8 cellular contexts compared by ENCODE assay signal in the genomic region with DNA sequence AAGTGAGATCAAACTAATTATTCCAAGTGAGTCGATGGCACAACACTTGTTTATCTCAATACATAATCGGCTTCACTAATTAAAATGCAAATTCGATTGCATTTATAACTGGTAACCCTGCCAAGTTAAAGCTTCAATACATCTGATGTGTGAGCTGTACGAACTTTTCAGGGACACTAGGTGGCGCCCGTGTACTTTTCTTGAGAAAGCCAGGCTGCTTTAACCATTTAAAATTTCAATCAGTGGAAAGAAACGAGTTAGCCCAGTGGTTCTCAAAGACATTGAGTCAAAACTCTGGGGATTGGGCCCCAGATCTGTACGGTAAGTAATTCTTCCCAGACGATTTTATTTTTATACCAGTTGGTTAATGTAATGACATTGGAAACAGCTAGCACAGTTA.
DNase-seq lines count a peak whose midpoint lies in the region; ATAC-seq and TF ChIP-seq lines count a peak whose summit lies in the region.

No MANE protein-coding gene starts in this region.

- H3K9me3 ChIP-seq in right lobe of liver, result no peaks in the 10 kb centered on the region

- H3K36me3 Mint-ChIP-seq in chondrocyte (ENCODE audit: low read depth), result no peaks in the 10 kb centered on the region

- peak; percentile 74 for DNase-seq in GM03348 (ENCODE audit: low spot score)
- peak; percentile 84 for DNase-seq in NCI-H345 treated with DMSO at 0.1 percent for 48 hours (lab: John Stamatoyannopoulos, UW; ENCODE audit: unreplicated experiment)
- peak; percentile 4 for DNase-seq in activated CD4-positive, CD25-positive, alpha-beta regulatory T cell treated with anti-CD3 and anti-CD28 coated beads, Interleukin-2, amount 50 U/mL, for 16 hours (ENCODE audit: low read depth, low spot score)
- DNase-seq in chondrocyte (ENCODE audit: low spot score), result no peak
- peak in 2 of 3 donors; percentile 47 to 60 for DNase-seq in right lobe of liver
- peak; percentile 9 for DNase-seq in stimulated activated CD8-positive, alpha-beta memory T cell treated with anti-CD3 and anti-CD28 coated beads, Interleukin-15, amount 100 ng/mL, for 24 hours (ENCODE audit: low read depth)

- H3K4me1 ChIP-seq in right lobe of liver, result peaks cover 0 to 2% (median 0%) of the 10 kb centered on the region in 4 donors

- TF ChIP-seq POLR2A in right lobe of liver (IDR thresholded peaks at IDR 0.05), result no peak

- H3K27ac ChIP-seq in right lobe of liver, result no peak overlapping the region

- peaks cover 8% of the 10 kb centered on the region for H3K27me3 Mint-ChIP-seq in chondrocyte (ENCODE audit: low read depth)

- H3K27me3 ChIP-seq in right lobe of liver, result no peaks in the 10 kb centered on the region

- H3K36me3 ChIP-seq in right lobe of liver, result no peaks in the 10 kb centered on the region

- no peak overlapping the region for H3K27ac Mint-ChIP-seq in chondrocyte (ENCODE audit: unreplicated experiment)

- H3K4me3 ChIP-seq in right lobe of liver, result no peak overlapping the region

- peaks cover 14% of the 10 kb centered on the region for H3K4me1 Mint-ChIP-seq in chondrocyte (ENCODE audit: low read depth)

- TF ChIP-seq CTCF in chondrocyte (IDR thresholded peaks at IDR 0.05) (peak; percentile 95), right lobe of liver (IDR thresholded peaks at IDR 0.05) (peak; percentile 76 to 89 (median 84))

- WGBS in right lobe of liver (ENCODE audit: insufficient coverage, low coverage, low lambda C conversion rate, missing lambda C conversion rate), result under 1% methylated on average over 9 of the region's 9 CpGs

- H3K4me3 Mint-ChIP-seq in chondrocyte (ENCODE audit: unreplicated experiment), result no peak overlapping the region

- H3K9me3 Mint-ChIP-seq in chondrocyte (ENCODE audit: low read depth), result no peaks in the 10 kb centered on the region

- ATAC-seq in HG03280 (IDR thresholded peaks at IDR 0.05; ENCODE audit: unreplicated experiment) (peak; percentile 41), right lobe of liver (peak; percentile 77 to 87 (median 84)), GM18870 (IDR thresholded peaks at IDR 0.05; ENCODE audit: unreplicated experiment) (no peak)

- intact Hi-C loops in right lobe of liver (cut with DNase I), result loop anchor here in 1 of 2 donors (10.0 kb wide), 1 partner anchor 202 kb away; no protein-coding TSS in a partner anchor
